ENCODE assay signal across 13 cellular contexts in the genomic region with DNA sequence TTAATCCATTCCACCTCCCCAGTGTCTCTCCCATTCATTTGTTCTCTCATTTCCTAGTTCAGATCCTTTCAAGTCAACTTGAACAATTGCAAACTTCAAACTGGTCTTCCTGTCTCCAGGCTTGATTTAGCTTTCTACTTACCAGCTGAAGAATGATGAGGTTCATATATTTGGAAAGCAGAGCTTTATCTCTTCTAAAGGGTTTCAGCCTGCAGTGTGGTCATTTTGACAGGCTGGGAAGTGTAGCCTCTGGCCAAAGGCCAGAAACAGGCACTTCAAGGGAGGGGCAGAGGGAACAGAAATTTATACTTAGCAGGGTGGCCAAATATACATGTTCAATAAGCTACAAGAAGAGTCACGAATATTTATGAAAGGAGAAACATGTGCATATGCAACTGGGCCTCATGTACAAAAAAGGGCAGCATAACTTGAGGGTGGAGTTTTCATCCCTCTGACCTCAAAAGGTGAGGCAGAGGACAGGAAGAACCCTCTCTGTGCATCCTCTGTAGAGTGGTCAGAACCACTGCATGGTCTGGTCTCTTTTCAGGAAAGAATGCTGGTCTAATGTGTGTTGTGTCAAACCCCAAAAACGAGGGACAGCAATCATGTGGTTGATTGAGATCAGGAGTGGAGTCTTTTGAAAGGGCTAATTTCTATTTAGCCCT. TPM values are rescaled to one million over a fixed set of nuclear protein-coding genes. Genes with fewer than 3 reads are reported as not detected.
DNase-seq lines count a peak whose midpoint lies in the region; ATAC-seq, FAIRE-seq and TF ChIP-seq lines count a peak whose summit lies in the region.
"Had no signal": no experiment of that assay in that cellular context is flagged by ENCODE, and none has a peak within 500 bp of the region (broad histone marks: within the 10 kb centered on the region; RNA-seq: fewer than 3 reads in every experiment).

No MANE protein-coding gene starts in this region.

- ATAC-seq in K562 (peak; percentile 75), left ventricle myocardium superior (peak; percentile 73), GM21381 (IDR thresholded peaks at IDR 0.05; ENCODE audit: unreplicated experiment) (no peak), HG03095 (IDR thresholded peaks at IDR 0.05; ENCODE audit: unreplicated experiment) (no peak)
- ATAC-seq in activated CD8-positive, alpha-beta memory T cell treated with anti-CD3 and anti-CD28 coated beads, Interleukin-2, amount 10 ng/mL, durations not matched to agents 7 days and 5 days = no peak
- ATAC-seq: esophagus mucosa had no signal

- H3K4me1 ChIP-seq in K562 (replicated peaks in 1 of 2; ENCODE audit: control insufficient read depth in 2 of 2, insufficient read depth in 2 of 2, low read length in 2 of 2) (peaks cover 0 to 34% of the 10 kb centered on the region in 2 experiments; a peak in 3 of 5 replicates), subcutaneous abdominal adipose tissue (ENCODE audit: control insufficient read depth in 5 of 5, insufficient read depth in 5 of 5, low read length in 5 of 5) (peaks cover 0 to 11% (median 9%) of the 10 kb centered on the region in 5 donors)

- peaks cover 22% of the 10 kb centered on the region for H3K4me1 Mint-ChIP-seq in activated CD8-positive, alpha-beta memory T cell treated with anti-CD3 and anti-CD28 coated beads, Interleukin-2, amount 10 ng/mL, durations not matched to agents 7 days and 5 days
- H3K4me1 Mint-ChIP-seq: neural crest cell had no signal

- in situ Hi-C loops in K562 (cut with MboI) = no loop called here

- H3K4me3 ChIP-seq in K562 (no peak overlapping the region), subcutaneous abdominal adipose tissue (ENCODE audit: low read depth in 1 of 5, low read length in 5 of 5) (peak overlapping the region; percentile 29 to 50 (median 48))

- H3K9me3 Mint-ChIP-seq in activated CD8-positive, alpha-beta memory T cell treated with anti-CD3 and anti-CD28 coated beads, Interleukin-2, amount 10 ng/mL, durations not matched to agents 7 days and 5 days (ENCODE audit: low read depth) = no peaks in the 10 kb centered on the region
- H3K9me3 Mint-ChIP-seq: IgD-negative memory B cell; neural crest cell; T-helper 1 cell treated with Interleukin-12 subunit alpha and Interleukin-12 subunit beta and Interleukin-4 antibody, amounts not matched to agents 30 μg/mL and 1 μg/mL, for 36 hours had no signal

- no peaks in the 10 kb centered on the region for H3K36me3 Mint-ChIP-seq in activated CD8-positive, alpha-beta memory T cell treated with anti-CD3 and anti-CD28 coated beads, Interleukin-2, amount 10 ng/mL, durations not matched to agents 7 days and 5 days

- H4K20me1 ChIP-seq in K562 (replicated peaks; ENCODE audit: control insufficient read depth, insufficient read depth, low read length) = no peaks in the 10 kb centered on the region

- no peaks in the 10 kb centered on the region for H3K79me2 ChIP-seq in K562 (ENCODE audit: control insufficient read depth, insufficient read depth, low read length)

- TF ChIP-seq RAD21 in K562 (CRISPR knock-in tag; conservative IDR thresholded peaks at IDR 0.05 in 1 of 2, IDR thresholded peaks at IDR 0.05 in 1 of 2) = no peak

- DNase-seq in MV-4-11 (lab: John Stamatoyannopoulos, UW) = peak; percentile 48
- peak in 1 of 4 experiments; percentile 73 for DNase-seq in K562 (ENCODE audit: extremely low read depth in 1 of 4, low spot score in 3 of 4)
- no peak for DNase-seq in left ventricle myocardium superior
- DNase-seq in activated CD8-positive, alpha-beta memory T cell treated with anti-CD3 and anti-CD28 coated beads, Interleukin-2, amount 10 ng/mL, durations not matched to agents 7 days and 5 days = no peak
- DNase-seq: amygdala, NCI-H1930 had no signal

- no TSS peak for BruUV-seq in K562 (replicated peaks; lab: Mats Ljungman, UMichigan)

- intact Hi-C loops in K562 (cut with micrococcal nuclease) (loop anchor here (5.0 kb wide), 1 partner anchor 34 kb away; a partner anchor contains a TSS), left ventricle myocardium superior (cut with micrococcal nuclease) (no loop called here)

- H3K27ac ChIP-seq in K562 (ENCODE audit: extremely low read depth, low read depth, low read length) = peak overlapping the region; percentile 56
- H3K27ac ChIP-seq in subcutaneous abdominal adipose tissue (ENCODE audit: low read depth, low read length) = no peak overlapping the region

- no peaks in the 10 kb centered on the region for H3K9me1 ChIP-seq in K562 (ENCODE audit: control insufficient read depth, insufficient read depth, low read length)

- no peak for TF ChIP-seq CTCF in K562 (IDR thresholded peaks at IDR 0.05 in 2 of 3, conservative IDR thresholded peaks at IDR 0.05 in 1 of 3; ENCODE audit: insufficient read depth in 2 of 3, low read depth in 1 of 3, low read length in 3 of 3)

- POLR2A ChIA-PET in K562 (lab: Yijun Ruan, JAX) = interaction anchor here (0.6 to 1.6 kb wide), 3 partner anchors 12 to 837 kb away, joined by 3 to 7 read pairs (median 3); a partner anchor contains a TSS

- H3K27me3 Mint-ChIP-seq in activated CD8-positive, alpha-beta memory T cell treated with anti-CD3 and anti-CD28 coated beads, Interleukin-2, amount 10 ng/mL, durations not matched to agents 7 days and 5 days = no peaks in the 10 kb centered on the region
- H3K27me3 Mint-ChIP-seq: IgD-negative memory B cell had no signal

- no peak overlapping the region for H3K27ac Mint-ChIP-seq in activated CD8-positive, alpha-beta memory T cell treated with anti-CD3 and anti-CD28 coated beads, Interleukin-2, amount 10 ng/mL, durations not matched to agents 7 days and 5 days
- H3K27ac Mint-ChIP-seq: IgD-negative memory B cell; T-helper 1 cell treated with Interleukin-12 subunit alpha and Interleukin-12 subunit beta and Interleukin-4 antibody, amounts not matched to agents 30 μg/mL and 1 μg/mL, for 36 hours had no signal

- H3K27me3 ChIP-seq in K562 (ENCODE audit: control insufficient read depth in 2 of 2, insufficient read depth in 2 of 2, low read length in 2 of 2) (no peaks in the 10 kb centered on the region), subcutaneous abdominal adipose tissue (ENCODE audit: control insufficient read depth in 5 of 5, insufficient read depth in 4 of 5, low read length in 5 of 5) (no peaks in the 10 kb centered on the region)

- H3K9ac ChIP-seq in K562 (ENCODE audit: insufficient read depth in 1 of 2, low read depth in 2 of 2, low read length in 2 of 2) (no peak overlapping the region; a peak in 2 of 4 replicates), subcutaneous abdominal adipose tissue (ENCODE audit: low read length in 5 of 5) (no peak overlapping the region)

- no peak for TF ChIP-seq EP300 in K562 (IDR thresholded peaks at IDR 0.05; ENCODE audit: low read length)

- peak overlapping the region; percentile 65 for H2AFZ ChIP-seq in K562 (ENCODE audit: low read depth, low read length)

- FAIRE-seq in K562 (lab: Jason Lieb, UNC) = peak; percentile 42

- no peak overlapping the region; the same call in 1 of the 2 replicates for H3K4me2 ChIP-seq in K562 (ENCODE audit: insufficient read depth, low read length)

- CTCF ChIA-PET in K562 (lab: Yijun Ruan, JAX; ENCODE audit: low intra/inter-chr PET ratio) = no interaction called here
- CTCF ChIA-PET in activated CD8-positive, alpha-beta memory T cell treated with anti-CD3 and anti-CD28 coated beads, Interleukin-2, amount 10 ng/mL, durations not matched to agents 7 days and 5 days (lab: Charles Lee) = no interaction called here

- H3K9me3 ChIP-seq in K562 (replicated peaks; ENCODE audit: control insufficient read depth, insufficient read depth, low read depth, low read length) = no peaks in the 10 kb centered on the region
- H3K9me3 ChIP-seq in subcutaneous abdominal adipose tissue (ENCODE audit: control insufficient read depth in 5 of 5, low read length in 5 of 5) = no peaks in the 10 kb centered on the region

- H3K36me3 ChIP-seq in K562 (ENCODE audit: control insufficient read depth, insufficient read depth, low read length) (no peaks in the 10 kb centered on the region), subcutaneous abdominal adipose tissue (ENCODE audit: control insufficient read depth in 5 of 5, insufficient read depth in 5 of 5, low read length in 5 of 5) (no peaks in the 10 kb centered on the region)

- TF ChIP-seq POLR2A in K562 (conservative IDR thresholded peaks at IDR 0.05) = no peak

- WGBS in K562 (ENCODE audit: insufficient coverage, low coverage, missing lambda C conversion rate) = 0% methylated on average over 2 of the region's 2 CpGs

- no peak overlapping the region for H3K4me3 Mint-ChIP-seq in activated CD8-positive, alpha-beta memory T cell treated with anti-CD3 and anti-CD28 coated beads, Interleukin-2, amount 10 ng/mL, durations not matched to agents 7 days and 5 days
- H3K4me3 Mint-ChIP-seq: IgD-negative memory B cell; neural crest cell; T-helper 1 cell treated with Interleukin-12 subunit alpha and Interleukin-12 subunit beta and Interleukin-4 antibody, amounts not matched to agents 30 μg/mL and 1 μg/mL, for 36 hours had no signal

TF ChIP-seq in K562, 482 proteins besides CTCF, POLR2A, EP300 and RAD21 (continues in another document):
- no peak for TF ChIP-seq JUNB (CRISPR knock-in tag; conservative IDR thresholded peaks at IDR 0.05)
- TF ChIP-seq TFAM (CRISPR knock-in tag; conservative IDR thresholded peaks at IDR 0.05) = no peak
- no peak for TF ChIP-seq SP1 (CRISPR knock-in tag; IDR thresholded peaks at IDR 0.05)
- TF ChIP-seq EGR1 (conservative IDR thresholded peaks at IDR 0.05) = no peak
- TF ChIP-seq RNF2 (IDR thresholded peaks at IDR 0.05) = no peak

RNA-seq across cellular contexts. Expression of a gene that starts 34.0 kb away (rescaled TPM):
- 177 and 415 TPM in 2 replicates for total RNA-seq in K562 (2011; cell fraction: chromatin; rRNA removed; ENCODE audit: low replicate concordance)
- 74.5 and 93.7 TPM in 2 replicates for total RNA-seq in K562 (2011; cell fraction: nucleolus; rRNA removed)
- total RNA-seq in K562 (2011; cell fraction: nucleoplasm; rRNA removed) = 146 and 178 TPM in 2 replicates
- total RNA-seq in K562 (2014; rRNA removed) (78.1 and 78.8 TPM in 2 replicates), K562 (2014; rRNA removed; fragmentation: Illumina TruSeq; extraction: Trizol) (111 and 118 TPM in 2 replicates), K562 (2015; rRNA removed; fragmentation: Illumina TruSeq; extraction: Trizol) (101 and 107 TPM in 2 replicates), K562 (2021) (90.4 and 90.9 TPM in 2 replicates), left ventricle myocardium superior (159 TPM)
- polyA plus RNA-seq in K562 (2011; rRNA removed) (91.9 and 96.3 TPM in 2 replicates), K562 (2014; fragmentation: Illumina TruSeq; extraction: Trizol) (56.5 and 62.8 TPM in 2 replicates), K562 (2014; fragmentation: Nextera tagmentation; extraction: Ambion mirVana) (10 to 100 TPM; 27.9 to 37.2 TPM), K562 (2014; rRNA removed) (47.9 and 48.0 TPM in 2 replicates)
- 33.4 and 48.7 TPM in 2 replicates for polyA plus RNA-seq in K562 (2011; cell fraction: cytosol; rRNA removed)
- 139 and 144 TPM in 2 replicates for polyA plus RNA-seq in K562 (2011; cell fraction: nucleus; rRNA removed)
- 50.0 and 52.2 TPM in 2 replicates for polyA plus RNA-seq in K562 (2012)
- 333 and 390 TPM in 2 replicates for polyA minus RNA-seq in K562 (2011; rRNA and poly(A)+ RNA removed)
- polyA minus RNA-seq in K562 (2011; cell fraction: cytosol; rRNA and poly(A)+ RNA removed) = 93.5 and 122 TPM in 2 replicates
- polyA minus RNA-seq in K562 (2011; cell fraction: nucleus; rRNA and poly(A)+ RNA removed) = 108 and 146 TPM in 2 replicates
- 100 to 1,000 TPM in 1 of 2 experiments, 10 to 100 TPM in 1; 91.0 to 105 TPM for total RNA-seq in activated CD8-positive, alpha-beta memory T cell treated with anti-CD3 and anti-CD28 coated beads, Interleukin-2, amount 10 ng/mL, durations not matched to agents 7 days and 5 days

Comparison
In these comparisons a context has a peak if more than half of its experiments do, and no peak if none do; other contexts are left out.
1. ATAC-seq: peak in K562 (single experiment) and left ventricle myocardium superior (single experiment); none in GM21381 (single experiment), HG03095 (single experiment) and activated CD8-positive, alpha-beta memory T cell treated with anti-CD3 and anti-CD28 coated beads, Interleukin-2, amount 10 ng/mL, durations not matched to agents 7 days and 5 days (single experiment).